Comparison of ENCODE assay signal across 1 cellular context in the genomic region with DNA sequence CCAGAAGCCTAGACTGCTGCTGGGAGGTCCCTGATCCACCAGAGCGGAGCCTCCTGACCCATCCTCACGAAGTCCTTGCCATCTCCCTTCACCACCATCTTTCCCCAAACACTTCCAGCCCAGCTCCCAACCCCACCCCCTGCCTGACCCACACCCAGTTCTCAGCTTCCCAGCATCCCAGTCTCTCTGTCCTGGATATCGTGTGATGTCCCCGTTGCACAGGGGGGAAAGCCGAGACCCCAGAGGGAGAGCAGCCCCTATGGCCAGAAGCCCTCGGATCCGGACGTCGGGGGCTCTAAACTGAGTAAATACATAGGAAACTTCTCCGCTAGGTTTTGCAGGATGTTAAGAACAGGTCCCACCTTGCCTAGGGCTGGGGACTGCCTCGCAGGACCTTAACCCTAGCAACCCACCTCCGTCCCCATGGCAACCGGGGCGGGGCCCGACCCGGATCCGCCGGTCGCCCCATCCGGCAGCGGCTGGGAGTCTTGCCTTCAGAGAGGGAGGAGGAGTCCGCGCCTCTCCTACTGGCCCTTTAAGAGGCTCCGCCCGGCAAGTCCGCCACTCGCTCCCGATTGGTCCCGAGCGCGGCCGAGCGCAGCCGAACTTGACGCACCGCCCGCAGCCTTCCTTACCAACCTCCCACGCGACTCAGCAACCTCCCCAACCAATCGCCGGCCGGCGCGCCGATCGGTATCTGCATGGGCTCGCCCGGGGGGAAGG.
TF ChIP-seq lines count a peak whose summit lies in the region.

No MANE protein-coding gene starts in this region.

TF ChIP-seq in H1, 55 proteins besides CTCF, POLR2A, EP300 and RAD21:
- TF ChIP-seq, protein P1, sequence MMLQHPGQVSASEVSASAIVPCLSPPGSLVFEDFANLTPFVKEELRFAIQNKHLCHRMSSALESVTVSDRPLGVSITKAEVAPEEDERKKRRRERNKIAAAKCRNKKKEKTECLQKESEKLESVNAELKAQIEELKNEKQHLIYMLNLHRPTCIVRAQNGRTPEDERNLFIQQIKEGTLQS (IDR thresholded peaks at IDR 0.05; ENCODE audit: insufficient read depth, low read depth, low read length) = no peak
- TF ChIP-seq SAP30 (IDR thresholded peaks at IDR 0.05; ENCODE audit: insufficient read depth, insufficient replicate concordance, low read length) = no peak
- TF ChIP-seq YY1 (IDR thresholded peaks at IDR 0.05; ENCODE audit: low read depth, low read length) = no peak
- 0 out of 2 replicates have a peak, but pooled peaks have one; percentile 34 for TF ChIP-seq RFX5 (IDR thresholded peaks at IDR 0.05; ENCODE audit: borderline replicate concordance, low read depth, low read length)
- no peak for TF ChIP-seq RNF2 (IDR thresholded peaks at IDR 0.05; ENCODE audit: borderline replicate concordance, low read depth, low read length, missing control alignments, poor library complexity, severe bottlenecking)
- no peak for TF ChIP-seq SIX5 (IDR thresholded peaks at IDR 0.05; ENCODE audit: low read depth, low read length)
- TF ChIP-seq, protein P2, sequence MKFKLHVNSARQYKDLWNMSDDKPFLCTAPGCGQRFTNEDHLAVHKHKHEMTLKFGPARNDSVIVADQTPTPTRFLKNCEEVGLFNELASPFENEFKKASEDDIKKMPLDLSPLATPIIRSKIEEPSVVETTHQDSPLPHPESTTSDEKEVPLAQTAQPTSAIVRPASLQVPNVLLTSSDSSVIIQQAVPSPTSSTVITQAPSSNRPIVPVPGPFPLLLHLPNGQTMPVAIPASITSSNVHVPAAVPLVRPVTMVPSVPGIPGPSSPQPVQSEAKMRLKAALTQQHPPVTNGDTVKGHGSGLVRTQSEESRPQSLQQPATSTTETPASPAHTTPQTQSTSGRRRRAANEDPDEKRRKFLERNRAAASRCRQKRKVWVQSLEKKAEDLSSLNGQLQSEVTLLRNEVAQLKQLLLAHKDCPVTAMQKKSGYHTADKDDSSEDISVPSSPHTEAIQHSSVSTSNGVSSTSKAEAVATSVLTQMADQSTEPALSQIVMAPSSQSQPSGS (IDR thresholded peaks at IDR 0.05; ENCODE audit: low read length) = no peak
- TF ChIP-seq HDAC2 (IDR thresholded peaks at IDR 0.05; ENCODE audit: borderline replicate concordance in 1 of 2, low read depth in 2 of 2, low read length in 2 of 2) = 0 out of 4 replicates have a peak, but pooled peaks of 1 of the 2 experiments have one; percentile 2
- no peak for TF ChIP-seq TAF7 (optimal IDR thresholded peaks at IDR 0.05; ENCODE audit: borderline replicate concordance, low read depth, low read length)
- no peak for TF ChIP-seq RXRA (IDR thresholded peaks at IDR 0.05; ENCODE audit: insufficient read depth, low read depth, low read length)
- no peak for TF ChIP-seq TCF12 (IDR thresholded peaks at IDR 0.05; ENCODE audit: low read depth, low read length)
- peak; percentile 27; the same call in 1 of the 2 replicates for TF ChIP-seq EGR1 (IDR thresholded peaks at IDR 0.05; ENCODE audit: borderline replicate concordance, low read depth, low read length)
- TF ChIP-seq, protein P3, sequence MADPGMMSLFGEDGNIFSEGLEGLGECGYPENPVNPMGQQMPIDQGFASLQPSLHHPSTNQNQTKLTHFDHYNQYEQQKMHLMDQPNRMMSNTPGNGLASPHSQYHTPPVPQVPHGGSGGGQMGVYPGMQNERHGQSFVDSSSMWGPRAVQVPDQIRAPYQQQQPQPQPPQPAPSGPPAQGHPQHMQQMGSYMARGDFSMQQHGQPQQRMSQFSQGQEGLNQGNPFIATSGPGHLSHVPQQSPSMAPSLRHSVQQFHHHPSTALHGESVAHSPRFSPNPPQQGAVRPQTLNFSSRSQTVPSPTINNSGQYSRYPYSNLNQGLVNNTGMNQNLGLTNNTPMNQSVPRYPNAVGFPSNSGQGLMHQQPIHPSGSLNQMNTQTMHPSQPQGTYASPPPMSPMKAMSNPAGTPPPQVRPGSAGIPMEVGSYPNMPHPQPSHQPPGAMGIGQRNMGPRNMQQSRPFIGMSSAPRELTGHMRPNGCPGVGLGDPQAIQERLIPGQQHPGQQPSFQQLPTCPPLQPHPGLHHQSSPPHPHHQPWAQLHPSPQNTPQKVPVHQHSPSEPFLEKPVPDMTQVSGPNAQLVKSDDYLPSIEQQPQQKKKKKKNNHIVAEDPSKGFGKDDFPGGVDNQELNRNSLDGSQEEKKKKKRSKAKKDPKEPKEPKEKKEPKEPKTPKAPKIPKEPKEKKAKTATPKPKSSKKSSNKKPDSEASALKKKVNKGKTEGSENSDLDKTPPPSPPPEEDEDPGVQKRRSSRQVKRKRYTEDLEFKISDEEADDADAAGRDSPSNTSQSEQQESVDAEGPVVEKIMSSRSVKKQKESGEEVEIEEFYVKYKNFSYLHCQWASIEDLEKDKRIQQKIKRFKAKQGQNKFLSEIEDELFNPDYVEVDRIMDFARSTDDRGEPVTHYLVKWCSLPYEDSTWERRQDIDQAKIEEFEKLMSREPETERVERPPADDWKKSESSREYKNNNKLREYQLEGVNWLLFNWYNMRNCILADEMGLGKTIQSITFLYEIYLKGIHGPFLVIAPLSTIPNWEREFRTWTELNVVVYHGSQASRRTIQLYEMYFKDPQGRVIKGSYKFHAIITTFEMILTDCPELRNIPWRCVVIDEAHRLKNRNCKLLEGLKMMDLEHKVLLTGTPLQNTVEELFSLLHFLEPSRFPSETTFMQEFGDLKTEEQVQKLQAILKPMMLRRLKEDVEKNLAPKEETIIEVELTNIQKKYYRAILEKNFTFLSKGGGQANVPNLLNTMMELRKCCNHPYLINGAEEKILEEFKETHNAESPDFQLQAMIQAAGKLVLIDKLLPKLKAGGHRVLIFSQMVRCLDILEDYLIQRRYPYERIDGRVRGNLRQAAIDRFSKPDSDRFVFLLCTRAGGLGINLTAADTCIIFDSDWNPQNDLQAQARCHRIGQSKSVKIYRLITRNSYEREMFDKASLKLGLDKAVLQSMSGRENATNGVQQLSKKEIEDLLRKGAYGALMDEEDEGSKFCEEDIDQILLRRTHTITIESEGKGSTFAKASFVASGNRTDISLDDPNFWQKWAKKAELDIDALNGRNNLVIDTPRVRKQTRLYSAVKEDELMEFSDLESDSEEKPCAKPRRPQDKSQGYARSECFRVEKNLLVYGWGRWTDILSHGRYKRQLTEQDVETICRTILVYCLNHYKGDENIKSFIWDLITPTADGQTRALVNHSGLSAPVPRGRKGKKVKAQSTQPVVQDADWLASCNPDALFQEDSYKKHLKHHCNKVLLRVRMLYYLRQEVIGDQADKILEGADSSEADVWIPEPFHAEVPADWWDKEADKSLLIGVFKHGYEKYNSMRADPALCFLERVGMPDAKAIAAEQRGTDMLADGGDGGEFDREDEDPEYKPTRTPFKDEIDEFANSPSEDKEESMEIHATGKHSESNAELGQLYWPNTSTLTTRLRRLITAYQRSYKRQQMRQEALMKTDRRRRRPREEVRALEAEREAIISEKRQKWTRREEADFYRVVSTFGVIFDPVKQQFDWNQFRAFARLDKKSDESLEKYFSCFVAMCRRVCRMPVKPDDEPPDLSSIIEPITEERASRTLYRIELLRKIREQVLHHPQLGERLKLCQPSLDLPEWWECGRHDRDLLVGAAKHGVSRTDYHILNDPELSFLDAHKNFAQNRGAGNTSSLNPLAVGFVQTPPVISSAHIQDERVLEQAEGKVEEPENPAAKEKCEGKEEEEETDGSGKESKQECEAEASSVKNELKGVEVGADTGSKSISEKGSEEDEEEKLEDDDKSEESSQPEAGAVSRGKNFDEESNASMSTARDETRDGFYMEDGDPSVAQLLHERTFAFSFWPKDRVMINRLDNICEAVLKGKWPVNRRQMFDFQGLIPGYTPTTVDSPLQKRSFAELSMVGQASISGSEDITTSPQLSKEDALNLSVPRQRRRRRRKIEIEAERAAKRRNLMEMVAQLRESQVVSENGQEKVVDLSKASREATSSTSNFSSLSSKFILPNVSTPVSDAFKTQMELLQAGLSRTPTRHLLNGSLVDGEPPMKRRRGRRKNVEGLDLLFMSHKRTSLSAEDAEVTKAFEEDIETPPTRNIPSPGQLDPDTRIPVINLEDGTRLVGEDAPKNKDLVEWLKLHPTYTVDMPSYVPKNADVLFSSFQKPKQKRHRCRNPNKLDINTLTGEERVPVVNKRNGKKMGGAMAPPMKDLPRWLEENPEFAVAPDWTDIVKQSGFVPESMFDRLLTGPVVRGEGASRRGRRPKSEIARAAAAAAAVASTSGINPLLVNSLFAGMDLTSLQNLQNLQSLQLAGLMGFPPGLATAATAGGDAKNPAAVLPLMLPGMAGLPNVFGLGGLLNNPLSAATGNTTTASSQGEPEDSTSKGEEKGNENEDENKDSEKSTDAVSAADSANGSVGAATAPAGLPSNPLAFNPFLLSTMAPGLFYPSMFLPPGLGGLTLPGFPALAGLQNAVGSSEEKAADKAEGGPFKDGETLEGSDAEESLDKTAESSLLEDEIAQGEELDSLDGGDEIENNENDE (IDR thresholded peaks at IDR 0.05; ENCODE audit: insufficient replicate concordance, low read length) = no peak
- peak; percentile 67; the same call in 1 of the 2 replicates for TF ChIP-seq SP4 (IDR thresholded peaks at IDR 0.05; ENCODE audit: low read length)
- TF ChIP-seq BACH1 (IDR thresholded peaks at IDR 0.05; ENCODE audit: low read length) = no peak
- TF ChIP-seq CHD1 (IDR thresholded peaks at IDR 0.05; ENCODE audit: low read depth, low read length) = no peak
- no peak for TF ChIP-seq CHD2 (IDR thresholded peaks at IDR 0.05; ENCODE audit: low read length)
- TF ChIP-seq ZNF274 (IDR thresholded peaks at IDR 0.05; ENCODE audit: borderline replicate concordance, extremely low read depth, low read length) = no peak
- TF ChIP-seq SIRT6 (IDR thresholded peaks at IDR 0.05; ENCODE audit: low read length) = no peak
- TF ChIP-seq CTBP2 (IDR thresholded peaks at IDR 0.05; ENCODE audit: borderline replicate concordance, insufficient read depth, insufficient read length, low read length) = no peak
- TF ChIP-seq FOSL1 (IDR thresholded peaks at IDR 0.05; ENCODE audit: insufficient read depth, low read depth, low read length) = no peak
- TF ChIP-seq CBX8 (IDR thresholded peaks at IDR 0.05; ENCODE audit: borderline replicate concordance, low read depth, low read length) = no peak
- TF ChIP-seq ASH2L (IDR thresholded peaks at IDR 0.05; ENCODE audit: low read length) = no peak
- no peak for TF ChIP-seq HDAC6 (IDR thresholded peaks at IDR 0.05; ENCODE audit: low read depth, low read length)
- TF ChIP-seq CREB1 (IDR thresholded peaks at IDR 0.05) = peak; percentile 81
- TF ChIP-seq GTF2F1 (IDR thresholded peaks at IDR 0.05; ENCODE audit: borderline replicate concordance, low read depth, low read length) = no peak
- TF ChIP-seq CBX5 (IDR thresholded peaks at IDR 0.05; ENCODE audit: low read depth, low read length) = no peak
- TF ChIP-seq BRCA1 (IDR thresholded peaks at IDR 0.05; ENCODE audit: low read depth, low read length) = no peak
- no peak for TF ChIP-seq TAF1 (IDR thresholded peaks at IDR 0.05; ENCODE audit: low read depth, low read length)
- TF ChIP-seq JUND (IDR thresholded peaks at IDR 0.05; ENCODE audit: low read length) = no peak
- no peak for TF ChIP-seq JUN (IDR thresholded peaks at IDR 0.05; ENCODE audit: low read depth, low read length)
- TF ChIP-seq TEAD4 (IDR thresholded peaks at IDR 0.05; ENCODE audit: low read depth, low read length) = no peak
- TF ChIP-seq, protein P4, sequence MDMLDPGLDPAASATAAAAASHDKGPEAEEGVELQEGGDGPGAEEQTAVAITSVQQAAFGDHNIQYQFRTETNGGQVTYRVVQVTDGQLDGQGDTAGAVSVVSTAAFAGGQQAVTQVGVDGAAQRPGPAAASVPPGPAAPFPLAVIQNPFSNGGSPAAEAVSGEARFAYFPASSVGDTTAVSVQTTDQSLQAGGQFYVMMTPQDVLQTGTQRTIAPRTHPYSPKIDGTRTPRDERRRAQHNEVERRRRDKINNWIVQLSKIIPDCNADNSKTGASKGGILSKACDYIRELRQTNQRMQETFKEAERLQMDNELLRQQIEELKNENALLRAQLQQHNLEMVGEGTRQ (IDR thresholded peaks at IDR 0.05; ENCODE audit: low read length) = no peak
- TF ChIP-seq RBBP5 (IDR thresholded peaks at IDR 0.05; ENCODE audit: borderline replicate concordance, low read depth, low read length) = no peak
- TF ChIP-seq SP2 (IDR thresholded peaks at IDR 0.05; ENCODE audit: low read length) = no peak
- TF ChIP-seq, protein P5, sequence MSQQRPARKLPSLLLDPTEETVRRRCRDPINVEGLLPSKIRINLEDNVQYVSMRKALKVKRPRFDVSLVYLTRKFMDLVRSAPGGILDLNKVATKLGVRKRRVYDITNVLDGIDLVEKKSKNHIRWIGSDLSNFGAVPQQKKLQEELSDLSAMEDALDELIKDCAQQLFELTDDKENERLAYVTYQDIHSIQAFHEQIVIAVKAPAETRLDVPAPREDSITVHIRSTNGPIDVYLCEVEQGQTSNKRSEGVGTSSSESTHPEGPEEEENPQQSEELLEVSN (IDR thresholded peaks at IDR 0.05) = no peak
- 0 out of 4 replicates have a peak, but pooled peaks of 1 of the 2 experiments have one; percentile 30 for TF ChIP-seq SIN3A (conservative IDR thresholded peaks at IDR 0.05 in 1 of 2, IDR thresholded peaks at IDR 0.05 in 1 of 2; ENCODE audit: low read depth in 1 of 2, low read length in 2 of 2)
- TF ChIP-seq KDM4A (IDR thresholded peaks at IDR 0.05; ENCODE audit: low read depth, low read length, severe bottlenecking) = no peak
- TF ChIP-seq KDM5A (IDR thresholded peaks at IDR 0.05; ENCODE audit: low read length) = no peak
- peak; percentile 67; the same call in 1 of the 2 replicates for TF ChIP-seq SP1 (IDR thresholded peaks at IDR 0.05; ENCODE audit: low read depth, low read length)
- no peak for TF ChIP-seq MAFK (IDR thresholded peaks at IDR 0.05; ENCODE audit: low read depth, low read length)
- no peak for TF ChIP-seq TBP (IDR thresholded peaks at IDR 0.05; ENCODE audit: low read depth, low read length)
- TF ChIP-seq, protein P6, sequence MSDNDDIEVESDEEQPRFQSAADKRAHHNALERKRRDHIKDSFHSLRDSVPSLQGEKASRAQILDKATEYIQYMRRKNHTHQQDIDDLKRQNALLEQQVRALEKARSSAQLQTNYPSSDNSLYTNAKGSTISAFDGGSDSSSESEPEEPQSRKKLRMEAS (IDR thresholded peaks at IDR 0.05) = no peak; the same call in 1 of the 2 replicates
